In genomic region chr12:111428728-111429175, GRCh38 we compare ENCODE assay signal across 8 cellular contexts. TPM values are rescaled to one million over a fixed set of nuclear protein-coding genes. Genes with fewer than 3 reads are reported as not detected.
DNase-seq lines count a peak whose midpoint lies in the region; ATAC-seq and TF ChIP-seq lines count a peak whose summit lies in the region.

No MANE protein-coding gene starts in this region.

- peak overlapping the region; percentile 51 for H3K27ac Mint-ChIP-seq in MCF 10A (ENCODE audit: low read depth, unreplicated experiment)
- peak overlapping the region; percentile 84 for H3K27ac Mint-ChIP-seq in activated T-helper 2 cell treated with anti-CD3 and anti-CD28 coated beads, Interferon-gamma antibody, Interleukin-2, Interleukin-4, amounts not matched to agents 10 μg/mL and 5 μg/mL and 100 μg/mL, durations not matched to agents 14 hours and 24 hours and 36 hours

- WGBS in mammary epithelial cell (ENCODE audit: low coverage, missing lambda C conversion rate): 84% methylated on average over 7 of the region's 21 CpGs
- 76 to 86% methylated on average over 9 to 21 of the region's 21 CpGs for WGBS in aorta, 2 donors

- H3K36me3 ChIP-seq in mammary epithelial cell (ENCODE audit: insufficient read depth, low read length): peaks cover 2% of the 10 kb centered on the region
- H3K36me3 ChIP-seq in aorta (ENCODE audit: control insufficient read depth in 1 of 2, insufficient read depth in 2 of 2, low read length in 1 of 2): no peaks in the 10 kb centered on the region

- no peaks in the 10 kb centered on the region for H3K9me3 ChIP-seq in mammary epithelial cell (replicated peaks; ENCODE audit: insufficient read depth, low read length)
- no peaks in the 10 kb centered on the region for H3K9me3 ChIP-seq in aorta (ENCODE audit: control insufficient read depth, low read length)

- no peak for TF ChIP-seq CTCF in MCF 10A (IDR thresholded peaks at IDR 0.05; ENCODE audit: unreplicated experiment)
- no peak for TF ChIP-seq CTCF in mammary epithelial cell (conservative IDR thresholded peaks at IDR 0.05 in 1 of 2, IDR thresholded peaks at IDR 0.05 in 1 of 2; ENCODE audit: extremely low read depth in 1 of 2, insufficient read depth in 1 of 2, low read depth in 1 of 2, low read length in 2 of 2)

- H2AFZ ChIP-seq in mammary epithelial cell (ENCODE audit: low read depth, low read length): no peak overlapping the region

- no peaks in the 10 kb centered on the region for H3K36me3 Mint-ChIP-seq in MCF 10A (ENCODE audit: insufficient read depth, unreplicated experiment)
- peaks cover 56% of the 10 kb centered on the region for H3K36me3 Mint-ChIP-seq in activated T-helper 2 cell treated with anti-CD3 and anti-CD28 coated beads, Interferon-gamma antibody, Interleukin-2, Interleukin-4, amounts not matched to agents 10 μg/mL and 5 μg/mL and 100 μg/mL, durations not matched to agents 14 hours and 24 hours and 36 hours (ENCODE audit: low read depth)

- H3K9me3 Mint-ChIP-seq in MCF 10A (ENCODE audit: unreplicated experiment): no peaks in the 10 kb centered on the region
- no peaks in the 10 kb centered on the region for H3K9me3 Mint-ChIP-seq in activated T-helper 2 cell treated with anti-CD3 and anti-CD28 coated beads, Interferon-gamma antibody, Interleukin-2, Interleukin-4, amounts not matched to agents 10 μg/mL and 5 μg/mL and 100 μg/mL, durations not matched to agents 14 hours and 24 hours and 36 hours

- dilution Hi-C loops in mammary epithelial cell (cut with HindIII; ENCODE audit: low sequenced_read_pairs): no loop called here

- no peak overlapping the region for H3K4me3 Mint-ChIP-seq in MCF 10A (ENCODE audit: unreplicated experiment)
- peak overlapping the region; percentile 66 for H3K4me3 Mint-ChIP-seq in activated T-helper 2 cell treated with anti-CD3 and anti-CD28 coated beads, Interferon-gamma antibody, Interleukin-2, Interleukin-4, amounts not matched to agents 10 μg/mL and 5 μg/mL and 100 μg/mL, durations not matched to agents 14 hours and 24 hours and 36 hours (ENCODE audit: low read depth)

- H3K4me1 ChIP-seq in mammary epithelial cell (ENCODE audit: insufficient read depth, low read length) (peaks cover 20% of the 10 kb centered on the region), aorta (ENCODE audit: control insufficient read depth in 1 of 2, insufficient read depth in 2 of 2, low read length in 2 of 2) (no peaks in the 10 kb centered on the region)

- CTCF ChIA-PET in MCF 10A (lab: Yijun Ruan, JAX): interaction anchor here (1.4 to 1.8 kb wide), 3 partner anchors 21 to 32 kb away, joined by 4 to 6 read pairs (median 6); no protein-coding TSS in a partner anchor
- CTCF ChIA-PET in mammary epithelial cell (lab: Charles Lee; ENCODE audit: low non-redundant PET): no interaction called here

- in situ Hi-C loops in mammary epithelial cell (cut with MboI; ENCODE audit: low sequenced_read_pairs in 2 of 2): no loop called here

- H3K4me2 ChIP-seq in mammary epithelial cell (ENCODE audit: insufficient read depth, low read depth, low read length): no peak overlapping the region

- peaks cover 20% of the 10 kb centered on the region for H3K4me1 Mint-ChIP-seq in MCF 10A (ENCODE audit: insufficient read depth, unreplicated experiment)
- peaks cover 71% of the 10 kb centered on the region for H3K4me1 Mint-ChIP-seq in activated T-helper 2 cell treated with anti-CD3 and anti-CD28 coated beads, Interferon-gamma antibody, Interleukin-2, Interleukin-4, amounts not matched to agents 10 μg/mL and 5 μg/mL and 100 μg/mL, durations not matched to agents 14 hours and 24 hours and 36 hours (ENCODE audit: low read depth)

- intact Hi-C loops in MCF 10A (cut with micrococcal nuclease) (no loop called here), mammary epithelial cell (cut with micrococcal nuclease) (no loop called here), left colon (cut with DNase I, micrococcal nuclease) (no loop called here), aorta (cut with DNase I) (no loop called here)
- intact Hi-C loops in activated T-helper 2 cell treated with anti-CD3 and anti-CD28 coated beads, Interferon-gamma antibody, Interleukin-2, Interleukin-4, amounts not matched to agents 10 μg/mL and 5 μg/mL and 100 μg/mL, durations not matched to agents 14 hours and 24 hours and 36 hours (cut with micrococcal nuclease): no loop called here

- ATAC-seq in left colon (peak; percentile 27), aorta (ENCODE audit: low FRiP score) (peak; percentile 20)

- no peaks in the 10 kb centered on the region for H3K27me3 ChIP-seq in mammary epithelial cell (ENCODE audit: insufficient read depth, low read length)
- H3K27me3 ChIP-seq in aorta (ENCODE audit: control insufficient read depth in 1 of 2, insufficient read depth in 2 of 2, low read length in 1 of 2): no peaks in the 10 kb centered on the region

- DNase-seq in MCF 10A (ENCODE audit: unreplicated experiment) (no peak), mammary epithelial cell (no peak), left colon (peak; percentile 75 to 83), aorta (peak in 1 of 2 donors; percentile 83), NCI-H526 (lab: John Stamatoyannopoulos, UW) (no peak), GM03348 (ENCODE audit: low spot score) (no peak), occipital lobe (lab: John Stamatoyannopoulos, UW) (no peak)
- no peak for DNase-seq in activated T-helper 2 cell treated with anti-CD3 and anti-CD28 coated beads, Interferon-gamma antibody, Interleukin-2, Interleukin-4, amounts not matched to agents 10 μg/mL and 5 μg/mL and 100 μg/mL, durations not matched to agents 14 hours and 24 hours and 36 hours (ENCODE audit: low spot score)

- no peak overlapping the region for H3K9ac ChIP-seq in mammary epithelial cell (ENCODE audit: insufficient read depth, low read length)

- H4K20me1 ChIP-seq in mammary epithelial cell (ENCODE audit: insufficient read depth, low read length): no peaks in the 10 kb centered on the region

- POLR2A ChIA-PET in MCF 10A (lab: Yijun Ruan, JAX): no interaction called here

- no peak overlapping the region for H3K4me3 ChIP-seq in mammary epithelial cell (replicated peaks in 1 of 3; ENCODE audit: insufficient read depth in 1 of 3, low read depth in 2 of 3, low read length in 3 of 3)
- H3K4me3 ChIP-seq in aorta (ENCODE audit: low read length in 2 of 2): no peak overlapping the region

- peaks cover 84% of the 10 kb centered on the region for H3K79me2 ChIP-seq in mammary epithelial cell (ENCODE audit: insufficient read depth, low read length)

- BruUV-seq in MCF 10A (replicated peaks; lab: Mats Ljungman, UMichigan) (no TSS peak), mammary epithelial cell (replicated peaks; lab: Mats Ljungman, UMichigan) (no TSS peak)

- no peaks in the 10 kb centered on the region for H3K27me3 Mint-ChIP-seq in MCF 10A (ENCODE audit: insufficient read depth, unreplicated experiment)
- H3K27me3 Mint-ChIP-seq in activated T-helper 2 cell treated with anti-CD3 and anti-CD28 coated beads, Interferon-gamma antibody, Interleukin-2, Interleukin-4, amounts not matched to agents 10 μg/mL and 5 μg/mL and 100 μg/mL, durations not matched to agents 14 hours and 24 hours and 36 hours (ENCODE audit: low read depth): no peaks in the 10 kb centered on the region

- H3K27ac ChIP-seq in mammary epithelial cell (ENCODE audit: insufficient read depth, low read depth, low read length) (no peak overlapping the region), aorta (ENCODE audit: low read depth in 1 of 2, low read length in 2 of 2) (no peak overlapping the region)

RNA-seq across cellular contexts. Expression of gene SH2B3, which starts 23.0 kb away (rescaled TPM):
- total RNA-seq in MCF 10A (2022) (4.5 and 5.1 TPM in 2 replicates), mammary epithelial cell (10 to 100 TPM; 11.7 to 15.8 TPM), left colon (10 to 100 TPM; 22.9 to 27.1 TPM), aorta (10 to 100 TPM; 34.4 to 45.5 TPM), occipital lobe (5.1 TPM)
- polyA plus RNA-seq in mammary epithelial cell (18.1 TPM), aorta (10 to 100 TPM; 11.4 to 12.6 TPM)
- polyA minus RNA-seq in mammary epithelial cell: 20.3 TPM
- 48.3 and 50.9 TPM in 2 replicates for total RNA-seq in activated T-helper 2 cell treated with anti-CD3 and anti-CD28 coated beads, Interferon-gamma antibody, Interleukin-2, Interleukin-4, amounts not matched to agents 10 μg/mL and 5 μg/mL and 100 μg/mL, durations not matched to agents 14 hours and 24 hours and 36 hours

RNA-seq across cellular contexts. Expression of gene PHETA1, which starts 59.9 kb away (rescaled TPM):
- total RNA-seq in MCF 10A (2022) (3.4 and 4.0 TPM in 2 replicates), mammary epithelial cell (1 to 10 TPM; 6.8 to 6.9 TPM), left colon (10 to 100 TPM; 27.9 to 39.1 TPM), aorta (10 to 100 TPM in 1 of 2 donors, 1 to 10 TPM in 1; 9.3 to 13.5 TPM), occipital lobe (5.8 TPM)
- polyA plus RNA-seq in mammary epithelial cell (3.8 TPM), aorta (10 to 100 TPM in 1 of 2 donors, 1 to 10 TPM in 1; 6.9 to 12.9 TPM)
- 4.3 TPM for polyA minus RNA-seq in mammary epithelial cell
- total RNA-seq in activated T-helper 2 cell treated with anti-CD3 and anti-CD28 coated beads, Interferon-gamma antibody, Interleukin-2, Interleukin-4, amounts not matched to agents 10 μg/mL and 5 μg/mL and 100 μg/mL, durations not matched to agents 14 hours and 24 hours and 36 hours: 3.9 and 4.3 TPM in 2 replicates

Comparison
In these comparisons a context has a peak if more than half of its experiments do, and no peak if none do; other contexts are left out.
1. DNase-seq: peak in left colon (2 of 2); none in MCF 10A (single experiment), mammary epithelial cell (single experiment), activated T-helper 2 cell treated with anti-CD3 and anti-CD28 coated beads, Interferon-gamma antibody, Interleukin-2, Interleukin-4, amounts not matched to agents 10 μg/mL and 5 μg/mL and 100 μg/mL, durations not matched to agents 14 hours and 24 hours and 36 hours (single experiment), NCI-H526 (0 of 2), GM03348 (single experiment) and occipital lobe (single experiment).